1 cellular context compared by ENCODE assay signal in the genomic region with DNA sequence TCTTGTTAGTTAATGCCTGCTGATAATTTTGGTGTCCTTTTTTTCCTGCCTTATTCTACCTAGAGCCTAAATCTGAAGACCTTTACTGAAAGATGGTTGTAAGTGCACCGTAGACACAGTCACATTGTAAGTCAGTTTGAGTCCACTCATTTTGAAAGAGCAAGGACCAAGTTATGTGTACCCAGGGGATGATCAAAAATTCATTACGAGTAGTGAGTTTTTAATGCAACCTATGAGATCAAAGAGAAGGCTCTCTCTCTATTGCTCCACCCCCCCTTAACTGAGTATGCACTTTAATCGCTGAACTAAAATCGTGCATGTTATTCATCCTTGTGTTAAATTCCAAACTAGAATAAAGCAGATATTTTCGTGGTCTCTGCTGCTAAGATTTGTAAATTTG.
TF ChIP-seq lines count a peak whose summit lies in the region.

No MANE protein-coding gene starts in this region.

TF ChIP-seq in GM23338, 12 proteins besides CTCF, POLR2A, EP300 and RAD21 (continued from another document):
- TF ChIP-seq, protein P1, sequence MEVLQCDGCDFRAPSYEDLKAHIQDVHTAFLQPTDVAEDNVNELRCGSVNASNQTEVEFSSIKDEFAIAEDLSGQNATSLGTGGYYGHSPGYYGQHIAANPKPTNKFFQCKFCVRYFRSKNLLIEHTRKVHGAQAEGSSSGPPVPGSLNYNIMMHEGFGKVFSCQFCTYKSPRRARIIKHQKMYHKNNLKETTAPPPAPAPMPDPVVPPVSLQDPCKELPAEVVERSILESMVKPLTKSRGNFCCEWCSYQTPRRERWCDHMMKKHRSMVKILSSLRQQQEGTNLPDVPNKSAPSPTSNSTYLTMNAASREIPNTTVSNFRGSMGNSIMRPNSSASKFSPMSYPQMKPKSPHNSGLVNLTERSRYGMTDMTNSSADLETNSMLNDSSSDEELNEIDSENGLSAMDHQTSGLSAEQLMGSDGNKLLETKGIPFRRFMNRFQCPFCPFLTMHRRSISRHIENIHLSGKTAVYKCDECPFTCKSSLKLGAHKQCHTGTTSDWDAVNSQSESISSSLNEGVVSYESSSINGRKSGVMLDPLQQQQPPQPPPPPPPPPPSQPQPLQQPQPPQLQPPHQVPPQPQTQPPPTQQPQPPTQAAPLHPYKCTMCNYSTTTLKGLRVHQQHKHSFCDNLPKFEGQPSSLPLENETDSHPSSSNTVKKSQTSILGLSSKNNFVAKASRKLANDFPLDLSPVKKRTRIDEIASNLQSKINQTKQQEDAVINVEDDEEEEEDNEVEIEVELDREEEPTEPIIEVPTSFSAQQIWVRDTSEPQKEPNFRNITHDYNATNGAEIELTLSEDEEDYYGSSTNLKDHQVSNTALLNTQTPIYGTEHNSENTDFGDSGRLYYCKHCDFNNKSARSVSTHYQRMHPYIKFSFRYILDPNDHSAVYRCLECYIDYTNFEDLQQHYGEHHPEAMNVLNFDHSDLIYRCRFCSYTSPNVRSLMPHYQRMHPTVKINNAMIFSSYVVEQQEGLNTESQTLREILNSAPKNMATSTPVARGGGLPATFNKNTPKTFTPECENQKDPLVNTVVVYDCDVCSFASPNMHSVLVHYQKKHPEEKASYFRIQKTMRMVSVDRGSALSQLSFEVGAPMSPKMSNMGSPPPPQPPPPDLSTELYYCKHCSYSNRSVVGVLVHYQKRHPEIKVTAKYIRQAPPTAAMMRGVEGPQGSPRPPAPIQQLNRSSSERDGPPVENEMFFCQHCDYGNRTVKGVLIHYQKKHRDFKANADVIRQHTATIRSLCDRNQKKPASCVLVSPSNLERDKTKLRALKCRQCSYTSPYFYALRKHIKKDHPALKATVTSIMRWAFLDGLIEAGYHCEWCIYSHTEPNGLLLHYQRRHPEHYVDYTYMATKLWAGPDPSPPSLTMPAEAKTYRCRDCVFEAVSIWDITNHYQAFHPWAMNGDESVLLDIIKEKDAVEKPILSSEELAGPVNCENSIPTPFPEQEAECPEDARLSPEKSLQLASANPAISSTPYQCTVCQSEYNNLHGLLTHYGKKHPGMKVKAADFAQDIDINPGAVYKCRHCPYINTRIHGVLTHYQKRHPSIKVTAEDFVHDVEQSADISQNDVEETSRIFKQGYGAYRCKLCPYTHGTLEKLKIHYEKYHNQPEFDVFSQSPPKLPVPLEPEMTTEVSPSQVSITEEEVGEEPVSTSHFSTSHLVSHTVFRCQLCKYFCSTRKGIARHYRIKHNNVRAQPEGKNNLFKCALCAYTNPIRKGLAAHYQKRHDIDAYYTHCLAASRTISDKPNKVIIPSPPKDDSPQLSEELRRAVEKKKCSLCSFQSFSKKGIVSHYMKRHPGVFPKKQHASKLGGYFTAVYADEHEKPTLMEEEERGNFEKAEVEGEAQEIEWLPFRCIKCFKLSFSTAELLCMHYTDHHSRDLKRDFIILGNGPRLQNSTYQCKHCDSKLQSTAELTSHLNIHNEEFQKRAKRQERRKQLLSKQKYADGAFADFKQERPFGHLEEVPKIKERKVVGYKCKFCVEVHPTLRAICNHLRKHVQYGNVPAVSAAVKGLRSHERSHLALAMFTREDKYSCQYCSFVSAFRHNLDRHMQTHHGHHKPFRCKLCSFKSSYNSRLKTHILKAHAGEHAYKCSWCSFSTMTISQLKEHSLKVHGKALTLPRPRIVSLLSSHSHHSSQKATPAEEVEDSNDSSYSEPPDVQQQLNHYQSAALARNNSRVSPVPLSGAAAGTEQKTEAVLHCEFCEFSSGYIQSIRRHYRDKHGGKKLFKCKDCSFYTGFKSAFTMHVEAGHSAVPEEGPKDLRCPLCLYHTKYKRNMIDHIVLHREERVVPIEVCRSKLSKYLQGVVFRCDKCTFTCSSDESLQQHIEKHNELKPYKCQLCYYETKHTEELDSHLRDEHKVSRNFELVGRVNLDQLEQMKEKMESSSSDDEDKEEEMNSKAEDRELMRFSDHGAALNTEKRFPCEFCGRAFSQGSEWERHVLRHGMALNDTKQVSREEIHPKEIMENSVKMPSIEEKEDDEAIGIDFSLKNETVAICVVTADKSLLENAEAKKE (CRISPR knock-in tag; IDR thresholded peaks at IDR 0.05): no peak
